Comparison of ENCODE assay signal across 8 cellular contexts in genomic region chr7:36367561-36367889, GRCh38. TPM values are rescaled to one million over a fixed set of nuclear protein-coding genes. Genes with fewer than 3 reads are reported as not detected.
DNase-seq lines count a peak whose midpoint lies in the region; ATAC-seq and TF ChIP-seq lines count a peak whose summit lies in the region.

No MANE protein-coding gene starts in this region.

- WGBS in trophoblast cell (ENCODE audit: extremely low coverage, insufficient coverage, insufficient read length) = no CpG with 5 or more reads among the region's 9 CpGs

- H3K4me2 ChIP-seq in trophoblast cell (ENCODE audit: low read length) = peak overlapping the region; percentile 74

- no peaks in the 10 kb centered on the region for H3K36me3 ChIP-seq in NT2/D1 (ENCODE audit: insufficient read depth, insufficient read length, low read length)
- H3K36me3 ChIP-seq in trophoblast cell (ENCODE audit: control insufficient read depth in 1 of 2, insufficient read depth in 2 of 2, low read length in 2 of 2) = no peaks in the 10 kb centered on the region

- H3K9ac ChIP-seq in NT2/D1 (ENCODE audit: insufficient read length, low read depth) (peak overlapping the region; percentile 78), trophoblast cell (ENCODE audit: low read length) (no peak overlapping the region)

- no peak overlapping the region for H3K4ac ChIP-seq in trophoblast cell (ENCODE audit: low read depth, low read length)

- no peak overlapping the region for H2AK5ac ChIP-seq in trophoblast cell (ENCODE audit: low read length)

- no peak overlapping the region for H3K18ac ChIP-seq in trophoblast cell (ENCODE audit: low read length)

- H3K79me2 ChIP-seq in trophoblast cell (ENCODE audit: control insufficient read depth, insufficient read depth, low read length, poor library complexity) = peaks cover 2% of the 10 kb centered on the region

- no peaks in the 10 kb centered on the region for H3K9me3 ChIP-seq in NT2/D1 (ENCODE audit: insufficient read depth, low read length)
- H3K9me3 ChIP-seq in trophoblast cell (ENCODE audit: insufficient read depth, low read depth, low read length) = no peaks in the 10 kb centered on the region

- H3K79me1 ChIP-seq in trophoblast cell (ENCODE audit: low read length) = peaks cover 4% of the 10 kb centered on the region

- no peak overlapping the region for H4K91ac ChIP-seq in trophoblast cell (ENCODE audit: low read depth, low read length)

- H3K27me3 ChIP-seq in NT2/D1 (ENCODE audit: insufficient read depth, insufficient read length) (peaks cover 65% of the 10 kb centered on the region), trophoblast cell (ENCODE audit: insufficient read depth, low read length) (no peaks in the 10 kb centered on the region)

- no peak overlapping the region for H2BK5ac ChIP-seq in trophoblast cell (ENCODE audit: low read depth, low read length, poor library complexity)

- no peak for TF ChIP-seq CTCF in GM12864 (IDR thresholded peaks at IDR 0.05; ENCODE audit: low read depth, low read length, missing control alignments)
- TF ChIP-seq CTCF in epithelial cell of proximal tubule (conservative IDR thresholded peaks at IDR 0.05; ENCODE audit: low read depth, low read length) = no peak

- no peak overlapping the region for H3K27ac ChIP-seq in trophoblast cell (ENCODE audit: low read depth, low read length)

- H3K4me1 ChIP-seq in NT2/D1 (ENCODE audit: insufficient read depth, insufficient read length) (no peaks in the 10 kb centered on the region), trophoblast cell (ENCODE audit: control insufficient read depth in 1 of 2, insufficient read depth in 2 of 2, low read length in 2 of 2) (no peaks in the 10 kb centered on the region)

- ATAC-seq in GM21381 (IDR thresholded peaks at IDR 0.05; ENCODE audit: unreplicated experiment) (no peak), HG03159 (IDR thresholded peaks at IDR 0.05; ENCODE audit: unreplicated experiment) (no peak)

- no peak overlapping the region for H3K23ac ChIP-seq in trophoblast cell (ENCODE audit: low read length)

- H4K12ac ChIP-seq in trophoblast cell (ENCODE audit: low read depth, low read length) = no peak overlapping the region

- no peak overlapping the region for H3K14ac ChIP-seq in trophoblast cell (ENCODE audit: low read length)

- H4K8ac ChIP-seq in trophoblast cell (ENCODE audit: low read depth, low read length) = peak overlapping the region; percentile 57

- no peak for DNase-seq in GM12864 (ENCODE audit: low read depth)
- no peak for DNase-seq in NT2/D1 (ENCODE audit: low read depth, low spot score)
- DNase-seq in epithelial cell of proximal tubule (ENCODE audit: low read depth) = no peak
- peak in 1 of 2 donors; percentile 7 for DNase-seq in trophoblast cell
- no peak for DNase-seq in DMS 273 treated with DMSO at 0.1 percent for 48 hours (lab: John Stamatoyannopoulos, UW)
- DNase-seq in mucosa of gallbladder (ENCODE audit: low spot score) = no peak

- H2BK12ac ChIP-seq in trophoblast cell (ENCODE audit: low read length) = no peak overlapping the region

- H3K4me3 ChIP-seq in GM12864 (ENCODE audit: low read depth, low read length) (peak overlapping the region; percentile 46), NT2/D1 (ENCODE audit: insufficient read length, low read depth) (peak overlapping the region; percentile 83), epithelial cell of proximal tubule (ENCODE audit: low read depth, low read length) (peak overlapping the region; percentile 72), trophoblast cell (ENCODE audit: low read depth, low read length) (peak overlapping the region; percentile 72)

- peak overlapping the region; percentile 95 for H2AFZ ChIP-seq in trophoblast cell (ENCODE audit: insufficient read depth, low read length, poor library complexity)

- no peak overlapping the region for H2BK120ac ChIP-seq in trophoblast cell (ENCODE audit: insufficient read depth, low read length, poor library complexity)

RNA-seq across cellular contexts. Expression of gene ANLN, which starts 22.1 kb away (rescaled TPM):
- total RNA-seq in epithelial cell of proximal tubule = 155 and 187 TPM in 2 replicates
- polyA plus RNA-seq in trophoblast cell (2013) = 119 and 122 TPM in 2 replicates
- total RNA-seq in mucosa of gallbladder = 4.1 TPM

Comparison
In these comparisons a context has a peak if more than half of its experiments do, and no peak if none do; other contexts are left out.
1. RNA of gene ANLN, which starts 22.1 kb away (total RNA-seq): 155 to 187 TPM in epithelial cell of proximal tubule; 4.1 TPM in mucosa of gallbladder (single experiment); every median in the first group is over 10 times any median in the second.
2. Peak in every context shown above with its lines, with median percentiles within 50 percentile points of each other: H3K4me3 ChIP-seq.